Comparison of ENCODE assay signal across 23 cellular contexts in the genomic region with DNA sequence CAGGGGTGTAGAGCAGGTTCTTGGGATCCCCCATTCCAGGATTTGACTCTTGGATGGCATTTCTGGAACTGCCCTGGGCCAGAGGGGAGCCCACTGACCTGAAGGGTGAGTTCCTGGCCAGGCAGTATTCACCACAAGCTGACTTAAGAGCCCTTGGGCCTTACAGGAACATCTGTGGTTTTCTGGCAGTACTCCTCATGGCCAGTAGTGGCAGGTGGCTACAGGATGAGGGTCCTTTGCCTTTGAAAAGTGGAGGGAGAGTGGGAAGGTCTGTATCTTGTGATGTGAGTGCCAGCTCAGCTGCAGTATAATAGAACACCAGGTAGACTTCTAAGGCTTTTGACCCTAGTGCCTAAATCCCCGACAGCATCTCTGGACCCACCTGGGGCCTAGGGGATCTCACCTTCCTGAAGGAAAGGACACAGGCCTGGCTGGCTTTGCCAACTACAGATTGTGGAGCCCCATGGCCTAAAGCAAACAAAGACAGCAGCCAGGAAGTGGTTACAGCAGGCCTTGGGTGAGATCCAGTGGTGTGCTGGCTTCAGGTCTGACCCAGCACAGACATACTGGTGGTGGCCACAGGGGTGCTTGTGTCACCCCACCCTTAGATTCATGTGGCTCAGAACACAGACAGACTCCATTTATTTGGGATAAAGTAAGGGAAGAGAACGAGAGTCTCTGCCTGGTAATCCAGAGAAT. TPM values are rescaled to one million over a fixed set of nuclear protein-coding genes. Genes with fewer than 3 reads are reported as not detected.
"Had no signal": no experiment of that assay in that cellular context is flagged by ENCODE, and none has a peak within 500 bp of the region (broad histone marks: within the 10 kb centered on the region; RNA-seq: fewer than 3 reads in every experiment).

No MANE protein-coding gene starts in this region.

- ATAC-seq: activated CD8-positive, alpha-beta memory T cell treated with anti-CD3 and anti-CD28 coated beads, Interleukin-2, amount 10 ng/mL, durations not matched to agents 7 days and 5 days; activated CD8-positive, alpha-beta T cell treated with anti-CD3 and anti-CD28 coated beads for 36 hours; activated naive CD8-positive, alpha-beta T cell treated with anti-CD3 and anti-CD28 coated beads, Interleukin-2, amount 50 U/mL, for 24 hours; upper lobe of right lung had no signal

- DNase-seq: activated CD4-positive, alpha-beta T cell treated with anti-CD3 and anti-CD28 coated beads, Interleukin-2, amount 10 ng/mL, durations not matched to agents 7 days and 5 days; activated CD4-positive, CD25-positive, alpha-beta regulatory T cell treated with anti-CD3 and anti-CD28 coated beads, Interleukin-2, amount 50 U/mL, for 72 hours; activated CD8-positive, alpha-beta memory T cell treated with anti-CD3 and anti-CD28 coated beads, Interleukin-2, amount 10 ng/mL, durations not matched to agents 7 days and 5 days; activated CD8-positive, alpha-beta T cell treated with anti-CD3 and anti-CD28 coated beads for 36 hours; activated gamma-delta T cell; activated naive CD4-positive, alpha-beta T cell treated with anti-CD3 and anti-CD28 coated beads, Interleukin-2, amount 50 U/mL, for 16 hours; activated naive CD8-positive, alpha-beta T cell treated with anti-CD3 and anti-CD28 coated beads, Interleukin-2, amount 50 U/mL, for 24 hours; activated T-cell treated with anti-CD3 and anti-CD28 coated beads for 4 hours; effector CD4-positive, alpha-beta T cell; erythroblast; foreskin melanocyte; ovary; stimulated activated CD4-positive, alpha-beta T cell treated with anti-CD3 and anti-CD28 coated beads, Interleukin-2, amount 100 ng/mL, for 48 hours; stimulated activated CD8-positive, alpha-beta memory T cell treated with anti-CD3 and anti-CD28 coated beads, Interleukin-4, amount 100 ng/mL, for 48 hours; stimulated activated naive CD4-positive, alpha-beta T cell treated with Interleukin-2 at 50 U/mL for 16 hours; substantia nigra; thyroid gland; upper lobe of right lung had no signal

RNA-seq across cellular contexts. Expression of a gene that starts 9.0 kb away (rescaled TPM):
- total RNA-seq: activated CD4-positive, alpha-beta T cell treated with anti-CD3 and anti-CD28 coated beads, Interleukin-2, amount 10 ng/mL, durations not matched to agents 7 days and 5 days; activated CD8-positive, alpha-beta memory T cell treated with anti-CD3 and anti-CD28 coated beads, Interleukin-2, amount 10 ng/mL, durations not matched to agents 7 days and 5 days; activated CD8-positive, alpha-beta T cell treated with anti-CD3 and anti-CD28 coated beads for 36 hours; activated T-helper 1 cell treated with anti-CD3 and anti-CD28 coated beads, Interleukin-12 subunit alpha, Interleukin-12 subunit beta, Interleukin-2, Interleukin-4 antibody, amounts not matched to agents 30 ng/mL and 10 ng/mL and 1 ng/mL, durations not matched to agents 14 hours and 24 hours and 36 hours; cerebellum; hepatocyte; liver; ovary; prostate gland; upper lobe of right lung had no signal
- polyA plus RNA-seq: hepatocyte, liver, ovary had no signal

RNA-seq across cellular contexts. Expression of a gene that starts 18.9 kb away (rescaled TPM):
- total RNA-seq: activated CD4-positive, alpha-beta T cell treated with anti-CD3 and anti-CD28 coated beads, Interleukin-2, amount 10 ng/mL, durations not matched to agents 7 days and 5 days; activated CD8-positive, alpha-beta memory T cell treated with anti-CD3 and anti-CD28 coated beads, Interleukin-2, amount 10 ng/mL, durations not matched to agents 7 days and 5 days; activated CD8-positive, alpha-beta T cell treated with anti-CD3 and anti-CD28 coated beads for 36 hours; activated T-helper 1 cell treated with anti-CD3 and anti-CD28 coated beads, Interleukin-12 subunit alpha, Interleukin-12 subunit beta, Interleukin-2, Interleukin-4 antibody, amounts not matched to agents 30 ng/mL and 10 ng/mL and 1 ng/mL, durations not matched to agents 14 hours and 24 hours and 36 hours; cerebellum; hepatocyte; liver; ovary; prostate gland; thyroid gland; upper lobe of right lung had no signal
- polyA plus RNA-seq: hepatocyte, liver, ovary had no signal

RNA-seq across cellular contexts. Expression of a gene that starts 35.8 kb away (rescaled TPM):
- total RNA-seq: activated CD4-positive, alpha-beta T cell treated with anti-CD3 and anti-CD28 coated beads, Interleukin-2, amount 10 ng/mL, durations not matched to agents 7 days and 5 days; activated CD8-positive, alpha-beta memory T cell treated with anti-CD3 and anti-CD28 coated beads, Interleukin-2, amount 10 ng/mL, durations not matched to agents 7 days and 5 days; activated CD8-positive, alpha-beta T cell treated with anti-CD3 and anti-CD28 coated beads for 36 hours; activated T-helper 1 cell treated with anti-CD3 and anti-CD28 coated beads, Interleukin-12 subunit alpha, Interleukin-12 subunit beta, Interleukin-2, Interleukin-4 antibody, amounts not matched to agents 30 ng/mL and 10 ng/mL and 1 ng/mL, durations not matched to agents 14 hours and 24 hours and 36 hours; cerebellum; hepatocyte; liver; ovary; prostate gland; thyroid gland; upper lobe of right lung had no signal
- polyA plus RNA-seq: hepatocyte, liver, ovary had no signal

RNA-seq across cellular contexts. Expression of a gene that starts 41.7 kb away (rescaled TPM):
- total RNA-seq: activated CD4-positive, alpha-beta T cell treated with anti-CD3 and anti-CD28 coated beads, Interleukin-2, amount 10 ng/mL, durations not matched to agents 7 days and 5 days; activated CD8-positive, alpha-beta memory T cell treated with anti-CD3 and anti-CD28 coated beads, Interleukin-2, amount 10 ng/mL, durations not matched to agents 7 days and 5 days; activated CD8-positive, alpha-beta T cell treated with anti-CD3 and anti-CD28 coated beads for 36 hours; activated T-helper 1 cell treated with anti-CD3 and anti-CD28 coated beads, Interleukin-12 subunit alpha, Interleukin-12 subunit beta, Interleukin-2, Interleukin-4 antibody, amounts not matched to agents 30 ng/mL and 10 ng/mL and 1 ng/mL, durations not matched to agents 14 hours and 24 hours and 36 hours; cerebellum; hepatocyte; liver; ovary; prostate gland; thyroid gland; upper lobe of right lung had no signal
- polyA plus RNA-seq: hepatocyte, liver, ovary had no signal
